8 cellular contexts compared by ENCODE assay signal in the genomic region with DNA sequence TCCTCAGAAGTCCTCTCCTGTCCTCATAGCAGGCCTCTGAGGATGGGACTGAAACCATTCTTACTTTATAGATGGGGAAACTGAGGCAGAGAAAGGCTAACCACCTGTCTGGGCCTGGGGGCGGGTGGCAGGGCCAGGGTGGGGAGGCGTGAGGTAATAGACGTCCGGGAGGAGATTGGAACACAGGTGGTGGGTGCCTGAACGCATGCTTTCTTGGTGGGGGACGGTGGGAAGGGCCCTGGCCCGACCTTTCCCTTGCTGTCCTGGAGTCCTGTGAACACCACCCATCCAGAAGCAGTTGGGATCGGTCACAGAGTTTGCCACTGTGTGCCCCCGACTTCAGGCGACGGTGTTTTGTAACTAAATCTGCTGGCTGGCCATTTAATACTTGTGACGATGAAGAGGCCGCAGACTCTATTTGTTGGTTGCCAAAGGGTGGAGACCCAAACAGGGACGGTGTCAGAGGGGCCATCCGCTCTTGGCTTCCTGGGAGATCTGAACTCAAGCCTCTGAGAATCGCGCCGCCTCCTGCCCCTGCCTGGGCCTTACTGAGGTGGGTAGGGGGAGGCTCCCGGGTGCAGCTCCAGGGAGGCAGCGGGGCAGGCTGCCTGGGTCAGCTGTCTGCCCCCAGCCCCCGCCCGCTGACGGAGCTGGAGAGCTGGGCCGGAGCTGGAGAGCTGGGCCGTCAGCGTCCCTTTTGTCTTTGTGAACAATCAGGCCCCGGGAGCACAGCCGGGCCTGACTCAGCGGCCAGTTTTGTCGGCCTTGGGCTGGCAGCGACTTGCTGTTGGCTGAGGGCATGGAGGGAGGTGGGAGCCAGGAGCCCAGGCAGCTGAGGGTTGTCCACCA. TPM values are rescaled to one million over a fixed set of nuclear protein-coding genes. Genes with fewer than 3 reads are reported as not detected.
DNase-seq lines count a peak whose midpoint lies in the region; ATAC-seq, FAIRE-seq and TF ChIP-seq lines count a peak whose summit lies in the region.

No MANE protein-coding gene starts in this region.

- CTCF ChIA-PET in H1 (lab: Charles Lee; ENCODE audit: partially characterized antibody): interaction anchor here (0.8 to 2.1 kb wide), 7 partner anchors 9 to 103 kb away, joined by 3 to 5 read pairs (median 4); no protein-coding TSS in a partner anchor

- no peak overlapping the region for H3K14ac ChIP-seq in H1 (ENCODE audit: insufficient read length)

- intact Hi-C loops in aorta (cut with DNase I): no loop called here

- peak overlapping the region; percentile 29 to 34; a peak in 2 of 4 replicates for H3K4me2 ChIP-seq in H1 (ENCODE audit: insufficient read depth in 1 of 2, low read depth in 2 of 2, low read length in 2 of 2)

- H4K20me1 ChIP-seq in H1 (replicated peaks in 1 of 2; ENCODE audit: control insufficient read depth in 1 of 2, insufficient read depth in 2 of 2, low read length in 2 of 2): peaks cover 23 to 40% of the 10 kb centered on the region in 2 experiments

- H3K4me1 ChIP-seq in H1 (replicated peaks in 1 of 4; ENCODE audit: control insufficient read depth in 3 of 4, insufficient read depth in 4 of 4, low read length in 3 of 4) (peaks cover 5 to 19% (median 11%) of the 10 kb centered on the region in 4 experiments), mesodermal cell (ENCODE audit: control insufficient read depth, insufficient read depth, low read length, poor library complexity, severe bottlenecking) (peaks cover 61% of the 10 kb centered on the region), aorta (ENCODE audit: control insufficient read depth in 1 of 2, insufficient read depth in 2 of 2, low read length in 2 of 2) (peaks cover 0 to 2% of the 10 kb centered on the region in 2 donors)

- POLR2A ChIA-PET in H1 (lab: Charles Lee; ENCODE audit: partially characterized antibody): interaction anchor here (0.8 to 3.2 kb wide), 3 partner anchors 11 to 46 kb away, joined by 3 to 9 read pairs (median 3); no protein-coding TSS in a partner anchor

- peak overlapping the region; percentile 60 for H2BK5ac ChIP-seq in H1 (ENCODE audit: low read depth, low read length)

- FAIRE-seq in H1 (lab: Jason Lieb, UNC): no peak

- H3K9ac ChIP-seq in H1 (replicated peaks in 1 of 4; ENCODE audit: extremely low read depth in 1 of 4, low read depth in 3 of 4, low read length in 3 of 4): peak overlapping the region in 2 of 4 experiments; percentile 20 to 40; a peak in 2 of 7 replicates

- H3K23me2 ChIP-seq in H1 (ENCODE audit: low read depth, low read length): no peaks in the 10 kb centered on the region; the same call in 1 of the 2 replicates

- H3K4me3 ChIP-seq in H1 (ENCODE audit: extremely low read depth in 1 of 4, insufficient read depth in 2 of 4, low read depth in 3 of 4, low read length in 4 of 4) (0 out of 8 replicates have a peak overlapping the region, but pooled peaks of 2 of the 4 experiments have one; percentile 4 to 9), mesodermal cell (ENCODE audit: extremely low read depth, insufficient read depth, low read length, poor library complexity, severe bottlenecking) (no peak overlapping the region), aorta (ENCODE audit: low read length in 2 of 2) (no peak overlapping the region)

- H3K79me2 ChIP-seq in H1 (ENCODE audit: control insufficient read depth in 1 of 2, insufficient read depth in 2 of 2, low read length in 2 of 2): peaks cover 5 to 78% of the 10 kb centered on the region in 2 experiments; a peak in 3 of 4 replicates

- no peak overlapping the region for H2BK12ac ChIP-seq in H1 (ENCODE audit: low read depth, low read length)

- H2BK20ac ChIP-seq in H1 (ENCODE audit: low read length): no peak overlapping the region

- WGBS in H1 (ENCODE audit: extremely low coverage in 1 of 2, insufficient coverage in 1 of 2, insufficient read length in 1 of 2, insufficient replicate concordance in 2 of 2, low coverage in 1 of 2, low lambda C conversion rate in 2 of 2, missing lambda C conversion rate in 1 of 2), 2 experiments: 52% methylated on average over 27 of the region's 31 CpGs; no CpG with 5 or more reads in 1 of the 2 experiments
- 63 to 71% methylated on average over 23 to 28 of the region's 31 CpGs for WGBS in mesodermal cell (ENCODE audit: insufficient coverage in 2 of 2), 2 experiments
- 19 to 25% methylated on average over 31 of the region's 31 CpGs for WGBS in aorta, 2 donors

- H4K5ac ChIP-seq in H1 (ENCODE audit: insufficient read length, low read depth, low read length): no peak overlapping the region

- H3K18ac ChIP-seq in H1 (ENCODE audit: extremely low read depth, low read length): no peak overlapping the region

- no peak overlapping the region for H2AK5ac ChIP-seq in H1 (ENCODE audit: low read depth, low read length)

- H3K27me3 ChIP-seq in H1 (replicated peaks in 1 of 4; ENCODE audit: control insufficient read depth in 3 of 4, extremely low read depth in 1 of 4, insufficient read depth in 3 of 4, low read length in 3 of 4) (peaks cover 0 to 4% (median 2%) of the 10 kb centered on the region in 4 experiments; a peak in 2 of 7 replicates), aorta (ENCODE audit: control insufficient read depth in 1 of 2, insufficient read depth in 2 of 2, low read length in 1 of 2) (no peaks in the 10 kb centered on the region)

- H3K56ac ChIP-seq in H1 (replicated peaks; ENCODE audit: insufficient read length, low read depth, low read length): no peak overlapping the region

- no peak overlapping the region for H3K4ac ChIP-seq in H1 (replicated peaks; ENCODE audit: insufficient read length, low read depth, low read length)

- peak overlapping the region; percentile 31 for H4K91ac ChIP-seq in H1 (replicated peaks; ENCODE audit: insufficient read length, low read length)

- H4K8ac ChIP-seq in H1 (ENCODE audit: extremely low read depth, insufficient read depth, low read length): 0 out of 2 replicates have a peak overlapping the region, but pooled peaks have one; percentile 16

- no peak for TF ChIP-seq POLR2A in H1 (IDR thresholded peaks at IDR 0.05; ENCODE audit: control extremely low read depth in 1 of 2, low read depth in 2 of 2, low read length in 2 of 2)

- no peak overlapping the region for H3K23ac ChIP-seq in H1 (ENCODE audit: insufficient read length)

- no peak for TF ChIP-seq RAD21 in H1 (IDR thresholded peaks at IDR 0.05 in 1 of 2, conservative IDR thresholded peaks at IDR 0.05 in 1 of 2; ENCODE audit: low read depth in 2 of 2, low read length in 2 of 2)

- H3K9me3 ChIP-seq in H1 (ENCODE audit: insufficient read depth in 2 of 2, low read depth in 1 of 2, low read length in 1 of 2): no peaks in the 10 kb centered on the region
- no peaks in the 10 kb centered on the region for H3K9me3 ChIP-seq in mesodermal cell (ENCODE audit: control insufficient read depth, low read length)
- no peaks in the 10 kb centered on the region for H3K9me3 ChIP-seq in aorta (ENCODE audit: control insufficient read depth, low read length)

- H3K79me1 ChIP-seq in H1 (ENCODE audit: low read depth, low read length): peaks cover 35% of the 10 kb centered on the region

- TF ChIP-seq EP300 in H1 (IDR thresholded peaks at IDR 0.05; ENCODE audit: borderline replicate concordance in 1 of 2, low read depth in 2 of 2, low read length in 2 of 2): no peak

- no peak overlapping the region for H2BK15ac ChIP-seq in H1 (ENCODE audit: low read length)

- TF ChIP-seq CTCF in H1 (IDR thresholded peaks at IDR 0.05; ENCODE audit: control extremely low read depth in 1 of 3, insufficient read depth in 1 of 3, low read depth in 1 of 3, low read length in 3 of 3): no peak

- peak; percentile 61 for ATAC-seq in aorta (ENCODE audit: low FRiP score)

- no peak overlapping the region for H2BK120ac ChIP-seq in H1 (replicated peaks; ENCODE audit: low read depth, low read length)

- H2AFZ ChIP-seq in H1 (ENCODE audit: low read length): no peak overlapping the region

- DNase-seq in activated naive CD4-positive, alpha-beta T cell treated with anti-CD3 and anti-CD28 coated beads, Interleukin-2, amount 50 U/mL, for 16 hours: peak; percentile 9
- no peak for DNase-seq in activated naive CD4-positive, alpha-beta T cell (lab: John Stamatoyannopoulos, UW)
- no peak for DNase-seq in H1 (ENCODE audit: low read depth in 1 of 2, low spot score in 2 of 2)
- peak; percentile 86 to 92 for DNase-seq in aorta
- DNase-seq in NCI-H748 treated with DMSO at 0.1 percent for 48 hours (lab: John Stamatoyannopoulos, UW): no peak
- DNase-seq in DMS53 (lab: John Stamatoyannopoulos, UW): no peak
- DNase-seq in activated effector memory CD4-positive, alpha-beta T cell treated with anti-CD3 and anti-CD28 coated beads, Interleukin-2, amount 50 U/mL, for 16 hours: no peak

- peak overlapping the region; percentile 54; the same call in 1 of the 2 replicates for H3K27ac ChIP-seq in H1 (ENCODE audit: low read depth, low read length)
- H3K27ac ChIP-seq in mesodermal cell (ENCODE audit: low read depth, low read length, severe bottlenecking): peak overlapping the region; percentile 47
- H3K27ac ChIP-seq in aorta (ENCODE audit: low read depth in 1 of 2, low read length in 2 of 2): peak overlapping the region; percentile 10 to 75

- H3K36me3 ChIP-seq in H1 (ENCODE audit: control insufficient read depth in 2 of 4, insufficient read depth in 4 of 4, low read length in 3 of 4) (peaks cover 15 to 41% (median 24%) of the 10 kb centered on the region in 4 experiments; a peak in 7 of 8 replicates), mesodermal cell (ENCODE audit: control insufficient read depth, insufficient read depth, low read length) (peaks cover 64% of the 10 kb centered on the region), aorta (ENCODE audit: control insufficient read depth in 1 of 2, insufficient read depth in 2 of 2, low read length in 1 of 2) (no peaks in the 10 kb centered on the region)

RNA-seq across cellular contexts. Expression of gene RBM38, which starts 4.1 kb away (rescaled TPM):
- 57.7 and 60.1 TPM in 2 replicates for total RNA-seq in H1 (2021; fragmentation: NEBNext Ultra II Directional; extraction: Animal tissue kit (Norgen Biotek cat#: 25700))
- polyA plus RNA-seq in H1 (2011; rRNA removed) (109 and 131 TPM in 2 replicates), aorta (10 to 100 TPM in 1 of 2 donors, 1 to 10 TPM in 1; 7.3 to 14.7 TPM)
- 71.9 TPM for polyA plus RNA-seq in H1 (2011; cell fraction: cytosol; rRNA removed)
- 75.2 TPM for polyA plus RNA-seq in H1 (2011; cell fraction: nucleus; rRNA removed)
- 32.3 to 58.0 TPM (median 56.1 TPM) in 4 replicates for polyA plus RNA-seq in H1 (2012, experiment 1 of 2)
- 61.6 TPM for polyA plus RNA-seq in H1 (2012, experiment 2 of 2)
- polyA plus RNA-seq in H1 (2013, experiment 1 of 2): 53.7 TPM
- polyA plus RNA-seq in H1 (2013, experiment 2 of 2): 52.7 TPM
- polyA minus RNA-seq in H1 (2011; rRNA and poly(A)+ RNA removed): 16.3 and 19.0 TPM in 2 replicates
- 49.0 TPM for polyA minus RNA-seq in H1 (2011; cell fraction: cytosol; rRNA and poly(A)+ RNA removed)
- 23.7 TPM for polyA minus RNA-seq in H1 (2011; cell fraction: nucleus; rRNA and poly(A)+ RNA removed)
- polyA plus RNA-seq in mesodermal cell (2013, experiment 1 of 2): 41.9 TPM
- polyA plus RNA-seq in mesodermal cell (2013, experiment 2 of 2): 32.7 TPM
- total RNA-seq in aorta: 10 to 100 TPM; 19.3 to 20.7 TPM

RNA-seq across cellular contexts. Expression of gene RAE1, which starts 44.3 kb away (rescaled TPM):
- total RNA-seq in H1 (2021; fragmentation: NEBNext Ultra II Directional; extraction: Animal tissue kit (Norgen Biotek cat#: 25700)): 33.0 and 35.9 TPM in 2 replicates
- 44.9 and 58.8 TPM in 2 replicates for polyA plus RNA-seq in H1 (2011; rRNA removed)
- 50.7 TPM for polyA plus RNA-seq in H1 (2011; cell fraction: cytosol; rRNA removed)
- polyA plus RNA-seq in H1 (2011; cell fraction: nucleus; rRNA removed): 39.7 TPM
- polyA plus RNA-seq in H1 (2012, experiment 1 of 2): 38.3 to 45.8 TPM (median 41.2 TPM) in 4 replicates
- 20.3 TPM for polyA plus RNA-seq in H1 (2012, experiment 2 of 2)
- polyA plus RNA-seq in H1 (2013, experiment 1 of 2): 20.4 TPM
- 17.4 TPM for polyA plus RNA-seq in H1 (2013, experiment 2 of 2)
- 69.3 and 70.1 TPM in 2 replicates for polyA minus RNA-seq in H1 (2011; rRNA and poly(A)+ RNA removed)
- polyA minus RNA-seq in H1 (2011; cell fraction: cytosol; rRNA and poly(A)+ RNA removed): 23.9 TPM
- 69.1 TPM for polyA minus RNA-seq in H1 (2011; cell fraction: nucleus; rRNA and poly(A)+ RNA removed)
- polyA plus RNA-seq in mesodermal cell (2013, experiment 1 of 2): 33.5 TPM
- polyA plus RNA-seq in mesodermal cell (2013, experiment 2 of 2): 30.6 TPM
- total RNA-seq in aorta: 10 to 100 TPM; 11.6 to 19.4 TPM
- polyA plus RNA-seq in aorta: 1 to 10 TPM; 3.6 to 9.9 TPM

Comparison
In these comparisons a context has a peak if more than half of its experiments do, and no peak if none do; other contexts are left out.
1. DNase-seq: peak in activated naive CD4-positive, alpha-beta T cell treated with anti-CD3 and anti-CD28 coated beads, Interleukin-2, amount 50 U/mL, for 16 hours (single experiment) and aorta (2 of 2); none in activated naive CD4-positive, alpha-beta T cell (0 of 4), H1 (0 of 2), NCI-H748 treated with DMSO at 0.1 percent for 48 hours (single experiment), DMS53 (single experiment) and activated effector memory CD4-positive, alpha-beta T cell treated with anti-CD3 and anti-CD28 coated beads, Interleukin-2, amount 50 U/mL, for 16 hours (single experiment).
2. Peak in every context shown above with its lines, with median percentiles within 50 percentile points of each other: H3K27ac ChIP-seq.